1 cellular context compared by ENCODE assay signal in genomic region chr5:143066556-143067281, GRCh38.
A peak's percentile ranks its signal among the peaks of the same experiment; 100 is the strongest.
TF ChIP-seq lines count a peak whose summit lies in the region.

No MANE protein-coding gene starts in this region.

TF ChIP-seq in GM12878, 131 proteins besides CTCF, POLR2A, EP300 and RAD21 (continued from another document and continues in another):
- no peak for TF ChIP-seq ZBTB40 (IDR thresholded peaks at IDR 0.05; ENCODE audit: borderline replicate concordance)
- no peak for TF ChIP-seq SPI1 (IDR thresholded peaks at IDR 0.05; ENCODE audit: borderline replicate concordance, insufficient read depth, low read depth, low read length)
- peak; percentile 59; the same call in 1 of the 2 replicates for TF ChIP-seq RUNX3 (IDR thresholded peaks at IDR 0.05; ENCODE audit: low read length)
- TF ChIP-seq FOXK2 (IDR thresholded peaks at IDR 0.05): no peak
- 0 out of 2 replicates have a peak, but pooled peaks have one; percentile 12 for TF ChIP-seq MEF2A (IDR thresholded peaks at IDR 0.05; ENCODE audit: insufficient read depth, low read depth, low read length)
- no peak for TF ChIP-seq SP1 (IDR thresholded peaks at IDR 0.05; ENCODE audit: low read depth, low read length)
- TF ChIP-seq SIX5 (IDR thresholded peaks at IDR 0.05; ENCODE audit: low read depth, low read length, severe bottlenecking): no peak
- 0 out of 2 replicates have a peak, but pooled peaks have one; percentile 28 for TF ChIP-seq RELB (IDR thresholded peaks at IDR 0.05; ENCODE audit: low read depth)
- TF ChIP-seq MXI1 (IDR thresholded peaks at IDR 0.05; ENCODE audit: low read depth, low read length): no peak
- TF ChIP-seq ZNF384 (IDR thresholded peaks at IDR 0.05; ENCODE audit: borderline replicate concordance, low read depth, low read length): no peak
- TF ChIP-seq YBX1 (IDR thresholded peaks at IDR 0.05): no peak
- TF ChIP-seq CREB1 (IDR thresholded peaks at IDR 0.05; ENCODE audit: low read depth): no peak; the same call in 1 of the 2 replicates
- no peak for TF ChIP-seq CUX1 (IDR thresholded peaks at IDR 0.05; ENCODE audit: insufficient replicate concordance, low read depth, low read length)
- peak; percentile 66 for TF ChIP-seq ZNF687 (IDR thresholded peaks at IDR 0.05)
- TF ChIP-seq RELA (IDR thresholded peaks at IDR 0.05; ENCODE audit: borderline replicate concordance, partially characterized antibody): no peak
- TF ChIP-seq CBFB (IDR thresholded peaks at IDR 0.05; ENCODE audit: low read depth): peak; percentile 24; the same call in 1 of the 2 replicates
- no peak for TF ChIP-seq PBX3 (IDR thresholded peaks at IDR 0.05; ENCODE audit: insufficient replicate concordance, low read depth, low read length)
- TF ChIP-seq ZZZ3 (IDR thresholded peaks at IDR 0.05; ENCODE audit: control insufficient read depth, insufficient read length, low read depth): no peak
- no peak for TF ChIP-seq E2F4 (IDR thresholded peaks at IDR 0.05; ENCODE audit: low read depth, low read length)
- no peak for TF ChIP-seq TBL1XR1 (IDR thresholded peaks at IDR 0.05; ENCODE audit: low read depth, low read length)
- TF ChIP-seq ZNF217 (IDR thresholded peaks at IDR 0.05): no peak
- no peak for TF ChIP-seq REST (IDR thresholded peaks at IDR 0.05; ENCODE audit: low read depth, low read length)
- TF ChIP-seq MYB (IDR thresholded peaks at IDR 0.05; ENCODE audit: borderline replicate concordance, low read depth, low read length): no peak
- no peak for TF ChIP-seq HSF1 (IDR thresholded peaks at IDR 0.05; ENCODE audit: low read depth, low read length)
- no peak for TF ChIP-seq CBX3 (IDR thresholded peaks at IDR 0.05; ENCODE audit: borderline replicate concordance, low read depth)
